15 cellular contexts compared by ENCODE assay signal in genomic region chr11:44595006-44595405, GRCh38. TPM values are rescaled to one million over a fixed set of nuclear protein-coding genes. Genes with fewer than 3 reads are reported as not detected.
DNase-seq lines count a peak whose midpoint lies in the region; ATAC-seq, FAIRE-seq and TF ChIP-seq lines count a peak whose summit lies in the region.
"Had no signal": no experiment of that assay in that cellular context is flagged by ENCODE, and none has a peak within 500 bp of the region (broad histone marks: within the 10 kb centered on the region; RNA-seq: fewer than 3 reads in every experiment).

No MANE protein-coding gene starts in this region.

- BruUV-seq in GM12878 (replicated peaks; lab: Mats Ljungman, UMichigan): no TSS peak

- H3K27me3 ChIP-seq in GM12878 (replicated peaks in 1 of 2; ENCODE audit: control insufficient read depth in 2 of 2, insufficient read depth in 2 of 2, low read length in 1 of 2) (no peaks in the 10 kb centered on the region), gastrocnemius medialis (no peaks in the 10 kb centered on the region)

- H3K27ac Mint-ChIP-seq in T-helper 1 cell treated with Interleukin-12 subunit alpha and Interleukin-12 subunit beta and Interleukin-4 antibody, amounts not matched to agents 30 μg/mL and 1 μg/mL, for 36 hours: peak overlapping the region; percentile 97
- H3K27ac Mint-ChIP-seq in IgD-negative memory B cell: peak overlapping the region; percentile 95 to 97 (median 96)

- POLR2A ChIA-PET in GM12878 (lab: Charles Lee): interaction anchor here (0.6 to 21.2 kb wide), 4 partner anchors 15 to 481 kb away, joined by 3 to 434 read pairs (median 4); partner anchors contain the start of gene CD82

- FAIRE-seq in GM12878 (lab: Jason Lieb, UNC): no peak
- FAIRE-seq: RCC 7860 had no signal

- TF ChIP-seq EP300 in GM12878 (IDR thresholded peaks at IDR 0.05; ENCODE audit: borderline replicate concordance in 1 of 2, control insufficient read depth in 1 of 2, low read depth in 2 of 2, low read length in 2 of 2): no peak

- no peaks in the 10 kb centered on the region for H4K20me1 ChIP-seq in GM12878 (ENCODE audit: control insufficient read depth, insufficient read depth)

- no peak overlapping the region; the same call in 1 of the 2 replicates for H3K9ac ChIP-seq in GM12878 (ENCODE audit: control insufficient read depth, insufficient read depth, low read length)

- H3K9me3 Mint-ChIP-seq in T-helper 1 cell treated with Interleukin-12 subunit alpha and Interleukin-12 subunit beta and Interleukin-4 antibody, amounts not matched to agents 30 μg/mL and 1 μg/mL, for 36 hours: no peaks in the 10 kb centered on the region
- no peaks in the 10 kb centered on the region for H3K9me3 Mint-ChIP-seq in IgD-negative memory B cell

- CTCF ChIA-PET in GM12878 (lab: Yijun Ruan, JAX): interaction anchor here (0.7 to 4.9 kb wide), 6 partner anchors 13 to 36 kb away, joined by 3 to 38 read pairs (median 5); no protein-coding TSS in a partner anchor

- no peaks in the 10 kb centered on the region for H3K27me3 Mint-ChIP-seq in T-helper 1 cell treated with Interleukin-12 subunit alpha and Interleukin-12 subunit beta and Interleukin-4 antibody, amounts not matched to agents 30 μg/mL and 1 μg/mL, for 36 hours (ENCODE audit: low read depth)
- H3K27me3 Mint-ChIP-seq in IgD-negative memory B cell: peaks cover 2% of the 10 kb centered on the region

- TF ChIP-seq CTCF in GM12878 (IDR thresholded peaks at IDR 0.05 in 2 of 3, conservative IDR thresholded peaks at IDR 0.05 in 1 of 3; ENCODE audit: control insufficient read depth in 2 of 3, extremely low read depth in 1 of 3, insufficient read depth in 1 of 3, low read depth in 3 of 3, low read length in 3 of 3) (no peak), gastrocnemius medialis (IDR thresholded peaks at IDR 0.05 in 4 of 5, conservative IDR thresholded peaks at IDR 0.05 in 1 of 5) (no peak)

- intact Hi-C loops in GM12878 (cut with micrococcal nuclease; ENCODE audit: unreplicated experiment) (no loop called here), gastrocnemius medialis (cut with DNase I; ENCODE audit: low total_unique reads) (no loop called here)

- H3K4me1 ChIP-seq in GM12878 (ENCODE audit: control insufficient read depth, insufficient read depth, low read length) (peaks cover 54% of the 10 kb centered on the region), gastrocnemius medialis (peaks cover 51 to 58% of the 10 kb centered on the region in 2 donors)

- no peak overlapping the region for H2AFZ ChIP-seq in GM12878 (ENCODE audit: control insufficient read depth, low read depth, low read length)

- H3K4me3 Mint-ChIP-seq in T-helper 1 cell treated with Interleukin-12 subunit alpha and Interleukin-12 subunit beta and Interleukin-4 antibody, amounts not matched to agents 30 μg/mL and 1 μg/mL, for 36 hours: peak overlapping the region; percentile 49
- H3K4me3 Mint-ChIP-seq in IgD-negative memory B cell: peak overlapping the region in 2 of 4 donors; percentile 78 to 94

- H3K27ac ChIP-seq in GM12878 (ENCODE audit: control insufficient read depth, insufficient read depth) (peak overlapping the region; percentile 32), gastrocnemius medialis (peak overlapping the region in 3 of 4 donors; percentile 67 to 83 (median 80))

- H3K36me3 ChIP-seq in GM12878 (ENCODE audit: control insufficient read depth in 2 of 2, insufficient read depth in 2 of 2, low read length in 1 of 2) (peaks cover 5 to 21% of the 10 kb centered on the region in 2 experiments; a peak in 3 of 4 replicates), gastrocnemius medialis (no peaks in the 10 kb centered on the region)

- 78% methylated on average over 6 of the region's 6 CpGs for WGBS in GM12878 (ENCODE audit: insufficient coverage, insufficient replicate concordance, low lambda C conversion rate, missing lambda C conversion rate)

- ATAC-seq in GM12878 (no peak), gastrocnemius medialis (no peak), HG03095 (IDR thresholded peaks at IDR 0.05; ENCODE audit: unreplicated experiment) (no peak)

- peaks cover 69% of the 10 kb centered on the region for H3K4me1 Mint-ChIP-seq in T-helper 1 cell treated with Interleukin-12 subunit alpha and Interleukin-12 subunit beta and Interleukin-4 antibody, amounts not matched to agents 30 μg/mL and 1 μg/mL, for 36 hours (ENCODE audit: low read depth)
- H3K4me1 Mint-ChIP-seq in IgD-negative memory B cell: peaks cover 59 to 73% (median 73%) of the 10 kb centered on the region in 3 donors

- H3K36me3 Mint-ChIP-seq in T-helper 1 cell treated with Interleukin-12 subunit alpha and Interleukin-12 subunit beta and Interleukin-4 antibody, amounts not matched to agents 30 μg/mL and 1 μg/mL, for 36 hours (ENCODE audit: low read depth): peaks cover 54% of the 10 kb centered on the region
- H3K36me3 Mint-ChIP-seq in IgD-negative memory B cell: peaks cover 15% of the 10 kb centered on the region

- H3K4me3 ChIP-seq in GM12878: no peak overlapping the region
- H3K4me3 ChIP-seq in gastrocnemius medialis: no peak overlapping the region

- H3K79me2 ChIP-seq in GM12878 (ENCODE audit: control insufficient read depth, insufficient read depth, low read length): peaks cover 9% of the 10 kb centered on the region

- no peak overlapping the region; the same call in 1 of the 2 replicates for H3K4me2 ChIP-seq in GM12878 (ENCODE audit: control insufficient read depth, insufficient read depth)

- SMC1A ChIA-PET in GM12878 (lab: Charles Lee; ENCODE audit: uncharacterized antibody, unreplicated experiment): interaction anchor here (2.4 to 11.3 kb wide), 5 partner anchors 11 to 28 kb away, joined by 9 to 160 read pairs (median 24); no protein-coding TSS in a partner anchor

- RAD21 ChIA-PET in GM12878 (lab: Charles Lee; ENCODE audit: unreplicated experiment): interaction anchor here (1.4 to 13.7 kb wide), 4 partner anchors 17 to 37 kb away, joined by 5 to 196 read pairs (median 108); no protein-coding TSS in a partner anchor

- TF ChIP-seq POLR2A in GM12878 (IDR thresholded peaks at IDR 0.05; ENCODE audit: low read depth, low read length) (no peak), gastrocnemius medialis (IDR thresholded peaks at IDR 0.05) (no peak)

- H3K9me3 ChIP-seq in GM12878 (replicated peaks; ENCODE audit: control insufficient read depth, insufficient read depth, low read length) (no peaks in the 10 kb centered on the region), gastrocnemius medialis (no peaks in the 10 kb centered on the region)

- TF ChIP-seq RAD21 in GM12878 (IDR thresholded peaks at IDR 0.05; ENCODE audit: insufficient read depth, low read depth, low read length): no peak

- in situ Hi-C loops in GM12878 (cut with MboI): loop anchor here (25.0 kb wide), 1 partner anchor 1233 kb away; the partner anchor contains the start of gene TTC17
- in situ Hi-C loops in gastrocnemius medialis (cut with MboI; ENCODE audit: low sequenced_read_pairs in 4 of 4): no loop called here

- DNase-seq in T-helper 1 cell (no peak), GM12878 (ENCODE audit: low read depth, low spot score) (no peak), gastrocnemius medialis (no peak), islet precursor cell (no peak), dermis blood vessel endothelial cell (no peak)
- DNase-seq: activated gamma-delta T cell; GF-D8; NCI-H2029 treated with DMSO at 0.1 percent for 48 hours; NCI-H774; stimulated activated CD4-positive, alpha-beta T cell treated with anti-CD3 and anti-CD28 coated beads, Interleukin-15, amount 100 ng/mL, for 24 hours; trophoblast cell had no signal

TF ChIP-seq in GM12878, 131 proteins besides CTCF, POLR2A, EP300 and RAD21 (continues in another document):
- no peak for TF ChIP-seq IRF4 (IDR thresholded peaks at IDR 0.05; ENCODE audit: low read depth, low read length)
- TF ChIP-seq NFXL1 (IDR thresholded peaks at IDR 0.05; ENCODE audit: borderline replicate concordance): no peak
- no peak for TF ChIP-seq HCFC1 (IDR thresholded peaks at IDR 0.05; ENCODE audit: low read length)
- TF ChIP-seq SMC3 (IDR thresholded peaks at IDR 0.05; ENCODE audit: borderline replicate concordance, low read length): no peak
- TF ChIP-seq EGR1 (IDR thresholded peaks at IDR 0.05; ENCODE audit: borderline replicate concordance in 1 of 2, low read depth in 2 of 2, low read length in 2 of 2): no peak
- TF ChIP-seq HSF1 (IDR thresholded peaks at IDR 0.05; ENCODE audit: low read depth, low read length): no peak
- TF ChIP-seq SMAD5 (IDR thresholded peaks at IDR 0.05; ENCODE audit: low read depth): no peak
- no peak for TF ChIP-seq CREM (IDR thresholded peaks at IDR 0.05; ENCODE audit: low read depth)
- TF ChIP-seq POU2F2 (IDR thresholded peaks at IDR 0.05; ENCODE audit: borderline replicate concordance, low read depth, low read length): no peak

RNA-seq across cellular contexts. Expression of gene CD82, which starts 29.5 kb away (rescaled TPM):
- polyA plus RNA-seq in IgD-negative memory B cell (544 TPM), GM12878 (2011; rRNA removed) (94.5 and 176 TPM in 2 replicates), GM12878 (2014; fragmentation: Illumina TruSeq; extraction: Trizol) (17.8 and 51.8 TPM in 2 replicates), GM12878 (2014; fragmentation: Nextera tagmentation; extraction: Ambion mirVana) (1 to 10 TPM; 5.2 to 8.2 TPM), GM12878 (2014; rRNA removed) (97.7 and 100 TPM in 2 replicates), GM12878 (2016; fragmentation: Nextera tagmentation; extraction: Ambion mirVana) (100 to 1,000 TPM; 159 to 180 TPM)
- total RNA-seq in GM12878 (2013; cell fraction: nucleolus; rRNA removed): 202 and 214 TPM in 2 replicates
- total RNA-seq in GM12878 (2014; rRNA removed) (60.0 and 69.4 TPM in 2 replicates), GM12878 (2014; rRNA removed; fragmentation: Illumina TruSeq; extraction: Trizol) (65.0 and 66.4 TPM in 2 replicates), GM12878 (2021) (166 and 178 TPM in 2 replicates), gastrocnemius medialis (10 to 100 TPM in 3 of 4 donors, 1 to 10 TPM in 1; 4.5 to 17.5 (median 13.5) TPM), dermis blood vessel endothelial cell (8.5 and 14.1 TPM in 2 replicates)
- polyA plus RNA-seq in GM12878 (2011; ENCODE audit: low read depth): 57.7 TPM
- 223 and 282 TPM in 2 replicates for polyA plus RNA-seq in GM12878 (2011; cell fraction: cytosol; rRNA removed)
- polyA plus RNA-seq in GM12878 (2011; cell fraction: nucleus; rRNA removed): 60.1 and 67.9 TPM in 2 replicates
- 108 and 130 TPM in 2 replicates for polyA plus RNA-seq in GM12878 (2012)
- polyA minus RNA-seq in GM12878 (2011; rRNA and poly(A)+ RNA removed): 136 and 174 TPM in 2 replicates
- 59.5 and 63.5 TPM in 2 replicates for polyA minus RNA-seq in GM12878 (2011; cell fraction: cytosol; rRNA and poly(A)+ RNA removed)
- 29.3 and 45.1 TPM in 2 replicates for polyA minus RNA-seq in GM12878 (2011; cell fraction: nucleus; rRNA and poly(A)+ RNA removed)
